Comparison of ENCODE assay signal across 8 cellular contexts in genomic region chr2:45935791-45936622, GRCh38.
DNase-seq lines count a peak whose midpoint lies in the region; ATAC-seq and TF ChIP-seq lines count a peak whose summit lies in the region.

No MANE protein-coding gene starts in this region.

- no peak overlapping the region for H3K27ac ChIP-seq in DOHH2 (ENCODE audit: low read depth, low read length)

- peak; percentile 62 for ATAC-seq in HG02870 (IDR thresholded peaks at IDR 0.05; ENCODE audit: unreplicated experiment)
- peak; percentile 85 for ATAC-seq in activated B cell treated with CpG ODN at 0.5 μM for 24 hours (ENCODE audit: low read depth)
- ATAC-seq in HG02610 (IDR thresholded peaks at IDR 0.05; ENCODE audit: unreplicated experiment), result no peak

- H3F3A ChIP-seq in DOHH2 (ENCODE audit: control insufficient read depth, insufficient read depth), result no peaks in the 10 kb centered on the region

- peaks cover 12% of the 10 kb centered on the region for H3K36me3 Mint-ChIP-seq in activated B cell treated with CpG ODN at 0.5 μM for 24 hours (ENCODE audit: low read depth)

- POLR2A ChIA-PET in activated B cell treated with CpG ODN at 0.5 μM for 24 hours (lab: Charles Lee), result interaction anchor here (0.5 to 1.0 kb wide), 4 partner anchors 158 to 294 kb away, joined by 3 to 4 read pairs (median 4); no protein-coding TSS in a partner anchor

- H3K36me3 ChIP-seq in DOHH2 (ENCODE audit: control insufficient read depth, low read length), result no peaks in the 10 kb centered on the region

- H3K4me1 ChIP-seq in DOHH2 (ENCODE audit: control insufficient read depth, low read length), result no peaks in the 10 kb centered on the region

- no peak for TF ChIP-seq POLR2A in lower leg skin (IDR thresholded peaks at IDR 0.05)

- H3K4me2 ChIP-seq in DOHH2 (ENCODE audit: low read length), result no peak overlapping the region

- no peaks in the 10 kb centered on the region for H3K27me3 ChIP-seq in DOHH2 (ENCODE audit: control insufficient read depth, low read length)

- CTCF ChIA-PET in activated B cell treated with CpG ODN at 0.5 μM for 24 hours (lab: Charles Lee), result interaction anchor here (0.6 to 4.0 kb wide), 21 partner anchors 17 to 351 kb away, joined by 3 to 29 read pairs (median 4); no protein-coding TSS in a partner anchor

- TF ChIP-seq CTCF in DOHH2 (IDR thresholded peaks at IDR 0.05; ENCODE audit: low read depth, low read length, poor library complexity, severe bottlenecking) (peak; percentile 51), activated B cell treated with CpG ODN at 0.5 μM for 24 hours (IDR thresholded peaks at IDR 0.05) (no peak), lower leg skin (IDR thresholded peaks at IDR 0.05) (peak in 1 of 3 donors; percentile 53)

- no peak overlapping the region for H3K27ac Mint-ChIP-seq in activated B cell treated with CpG ODN at 0.5 μM for 24 hours

- no peaks in the 10 kb centered on the region for H3K79me2 ChIP-seq in DOHH2 (ENCODE audit: control insufficient read depth, low read length)

- no peaks in the 10 kb centered on the region for H3K9me2 ChIP-seq in DOHH2 (replicated peaks; ENCODE audit: control insufficient read depth, low read length)

- no peaks in the 10 kb centered on the region for H3K9me3 ChIP-seq in DOHH2 (ENCODE audit: control insufficient read depth, insufficient read depth, low read length)

- H3K9me3 Mint-ChIP-seq in activated B cell treated with CpG ODN at 0.5 μM for 24 hours, result no peaks in the 10 kb centered on the region

- H3K4me3 ChIP-seq in DOHH2 (ENCODE audit: low read length), result no peak overlapping the region
- no peak overlapping the region for H3K4me3 ChIP-seq in lower leg skin (ENCODE audit: low read depth, poor library complexity, severe bottlenecking)

- DNase-seq in NCI-H2196 treated with DMSO at 0.1 percent for 48 hours (lab: John Stamatoyannopoulos, UW; ENCODE audit: unreplicated experiment), result peak; percentile 94
- peak; percentile 41 for DNase-seq in activated B cell treated with CpG ODN at 0.5 μM for 24 hours
- DNase-seq in dermis blood vessel endothelial cell, result peak; percentile 95
- DNase-seq in lower leg skin (ENCODE audit: low spot score in 2 of 2), result peak; percentile 96 to 99
- DNase-seq in stimulated activated CD4-positive, alpha-beta T cell treated with anti-CD3 and anti-CD28 coated beads, TNF-alpha, amount 100 ng/mL, for 48 hours (ENCODE audit: low read depth in 3 of 3), result peak; percentile 27 to 36 (median 33)

- no peak overlapping the region for H3K4me3 Mint-ChIP-seq in activated B cell treated with CpG ODN at 0.5 μM for 24 hours

- H3K27me3 Mint-ChIP-seq in activated B cell treated with CpG ODN at 0.5 μM for 24 hours, result no peaks in the 10 kb centered on the region

- 31 to 36% methylated on average over 12 to 13 of the region's 13 CpGs for WGBS in lower leg skin, 2 donors

- no peaks in the 10 kb centered on the region for H4K20me1 ChIP-seq in DOHH2 (ENCODE audit: control insufficient read depth, insufficient read depth, low read depth, low read length)

- intact Hi-C loops in activated B cell treated with CpG ODN at 0.5 μM for 24 hours (cut with micrococcal nuclease), result loop anchor here (1.0 to 5.0 kb wide), 5 partner anchors 104 to 954 kb away; no protein-coding TSS in a partner anchor
- intact Hi-C loops in lower leg skin (cut with DNase I; ENCODE audit: low total_unique reads), result no loop called here

- H3K4me1 Mint-ChIP-seq in activated B cell treated with CpG ODN at 0.5 μM for 24 hours, result peaks cover 6% of the 10 kb centered on the region

Comparison
In these comparisons a context has a peak if more than half of its experiments do, and no peak if none do; other contexts are left out.
1. DNase-seq: peak in every context shown above with its lines; median percentile 98 in lower leg skin; 95 in dermis blood vessel endothelial cell; 94 in NCI-H2196 treated with DMSO at 0.1 percent for 48 hours; 41 in activated B cell treated with CpG ODN at 0.5 μM for 24 hours; 33 in stimulated activated CD4-positive, alpha-beta T cell treated with anti-CD3 and anti-CD28 coated beads, TNF-alpha, amount 100 ng/mL, for 48 hours.